ENCODE assay signal across 28 cellular contexts in the genomic region with DNA sequence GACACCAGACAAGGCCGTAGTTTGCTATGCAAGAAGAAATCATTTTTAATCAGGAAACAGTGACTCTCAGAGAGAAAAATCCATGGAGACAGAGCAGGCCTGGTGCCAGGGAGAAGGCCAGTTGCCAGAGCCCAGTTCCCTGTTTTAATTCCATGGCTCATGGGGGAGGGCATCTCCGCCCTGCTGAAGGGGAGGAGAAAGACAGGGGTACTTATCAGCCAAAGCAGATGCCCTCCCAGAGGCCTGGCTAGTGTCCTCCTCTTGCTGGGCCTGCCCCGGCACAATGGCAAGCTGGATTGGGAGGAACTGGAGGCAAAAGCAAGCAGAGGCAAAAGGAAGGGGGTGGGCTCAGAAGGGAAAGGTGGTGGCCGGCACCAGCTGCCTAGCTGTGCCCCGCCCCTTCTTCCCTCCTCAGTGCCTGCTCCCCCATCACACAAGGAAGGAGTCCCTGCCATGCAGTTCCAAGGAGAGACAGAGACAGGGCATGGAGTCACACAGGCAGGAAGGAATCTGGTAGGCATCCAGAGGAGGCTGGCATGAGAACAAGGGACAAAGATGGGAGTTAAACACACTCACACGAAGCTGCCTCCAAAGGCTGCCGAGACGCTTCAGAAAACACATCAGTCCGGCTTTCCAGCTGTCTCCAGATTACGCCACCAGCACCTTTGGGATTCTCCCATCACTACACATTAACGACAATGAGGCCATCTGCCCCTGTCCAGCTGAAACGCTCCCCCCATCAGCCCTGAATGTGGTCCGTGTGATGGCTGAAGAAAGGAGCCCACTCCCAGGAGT.
DNase-seq lines count a peak whose midpoint lies in the region; ATAC-seq and TF ChIP-seq lines count a peak whose summit lies in the region.
"Had no signal": no experiment of that assay in that cellular context is flagged by ENCODE, and none has a peak within 500 bp of the region (broad histone marks: within the 10 kb centered on the region; RNA-seq: fewer than 3 reads in every experiment).

No MANE protein-coding gene starts in this region.

- no peak for TF ChIP-seq POLR2A in uterus (IDR thresholded peaks at IDR 0.05)

- H3K79me2 ChIP-seq in PC-9 (ENCODE audit: low read depth): no peaks in the 10 kb centered on the region

- H3K36me3 ChIP-seq in left ventricle myocardium inferior: no peaks in the 10 kb centered on the region
- H3K36me3 ChIP-seq in uterus: no peaks in the 10 kb centered on the region
- no peaks in the 10 kb centered on the region for H3K36me3 ChIP-seq in PC-9 (ENCODE audit: low read depth)
- H3K36me3 ChIP-seq: Peyer's patch, prostate gland, transverse colon had no signal

- H3K27ac ChIP-seq in right cardiac atrium (ENCODE audit: low read length) (no peak overlapping the region), left ventricle myocardium inferior (replicated peaks) (no peak overlapping the region), uterus (peak overlapping the region; percentile 15 to 23), PC-9 (no peak overlapping the region)
- H3K27ac ChIP-seq: coronary artery, Peyer's patch, prostate gland, transverse colon had no signal

- no peaks in the 10 kb centered on the region; the same call in 1 of the 2 replicates for H4K20me1 ChIP-seq in PC-9 (ENCODE audit: insufficient read depth)

- CTCF ChIA-PET in PC-9 (lab: Charles Lee): no interaction called here

- H2AFZ ChIP-seq in PC-9: no peak overlapping the region

- H3K27me3 ChIP-seq in right cardiac atrium (ENCODE audit: control insufficient read depth, insufficient read depth) (no peaks in the 10 kb centered on the region), left ventricle myocardium inferior (ENCODE audit: low read depth) (peaks cover 7% of the 10 kb centered on the region), uterus (no peaks in the 10 kb centered on the region), PC-9 (ENCODE audit: insufficient read depth, low read depth) (peaks cover 58% of the 10 kb centered on the region)
- H3K27me3 ChIP-seq: Peyer's patch, transverse colon had no signal

- H3K4me1 ChIP-seq in right cardiac atrium (ENCODE audit: control insufficient read depth, insufficient read depth, low read length): peaks cover 1% of the 10 kb centered on the region
- peaks cover 33% of the 10 kb centered on the region for H3K4me1 ChIP-seq in left ventricle myocardium inferior
- no peaks in the 10 kb centered on the region for H3K4me1 ChIP-seq in uterus
- H3K4me1 ChIP-seq in PC-9 (replicated peaks; ENCODE audit: insufficient read depth): no peaks in the 10 kb centered on the region
- H3K4me1 ChIP-seq: Peyer's patch, prostate gland, transverse colon had no signal

- no peaks in the 10 kb centered on the region for H3K9me2 ChIP-seq in PC-9 (ENCODE audit: insufficient read depth)

- intact Hi-C loops in right cardiac atrium (cut with DNase I) (no loop called here), left ventricle myocardium inferior (cut with micrococcal nuclease) (no loop called here), uterus (cut with DNase I; ENCODE audit: low total_unique reads) (no loop called here), PC-9 (cut with micrococcal nuclease; ENCODE audit: unreplicated experiment) (no loop called here)

- DNase-seq in right cardiac atrium: peak in 2 of 3 donors; percentile 53 to 71
- no peak for DNase-seq in left ventricle myocardium inferior
- DNase-seq in mesenteric fat pad (ENCODE audit: low spot score): peak; percentile 81
- DNase-seq in uterus: peak; percentile 24 to 58
- DNase-seq in PC-9: no peak
- DNase-seq: activated CD4-positive, alpha-beta T cell treated with anti-CD3 and anti-CD28 coated beads for 48 hours; activated CD8-positive, alpha-beta memory T cell treated with anti-CD3 and anti-CD28 coated beads for 24 hours; activated T-cell treated with anti-CD3 and anti-CD28 coated beads for 4 hours; CD8-positive, alpha-beta memory T cell; effector memory CD4-positive, alpha-beta T cell; EL; H7; Karpas-422; left colon; NCI-H510A treated with DMSO at 0.1 percent for 48 hours; Peyer's patch; SHP77 treated with DMSO at 0.1 percent for 48 hours; stimulated activated CD4-positive, alpha-beta T cell treated with anti-CD3 and anti-CD28 coated beads, Interleukin-4, amount 100 ng/mL, for 1 hour; SW 1271; T-helper 9 cell; transverse colon had no signal

- H3K4me3 ChIP-seq in right cardiac atrium (ENCODE audit: low read length) (no peak overlapping the region), left ventricle myocardium inferior (no peak overlapping the region), uterus (no peak overlapping the region), PC-9 (no peak overlapping the region)
- H3K4me3 ChIP-seq: coronary artery, GM12878, Peyer's patch, prostate gland, transverse colon had no signal

- 58% methylated on average over 13 of the region's 13 CpGs for WGBS in right cardiac atrium

- TF ChIP-seq CTCF in left ventricle myocardium inferior (IDR thresholded peaks at IDR 0.05; ENCODE audit: borderline replicate concordance) (no peak), uterus (IDR thresholded peaks at IDR 0.05) (no peak), PC-9 (conservative IDR thresholded peaks at IDR 0.05) (no peak)

- H3F3A ChIP-seq in PC-9 (ENCODE audit: insufficient read depth, low read depth): no peaks in the 10 kb centered on the region

- H3K4me2 ChIP-seq in PC-9: no peak overlapping the region

- POLR2A ChIA-PET in PC-9 (lab: Charles Lee; ENCODE audit: unreplicated experiment): no interaction called here

- no TSS peak for BruUV-seq in PC-9 (replicated peaks; lab: Mats Ljungman, UMichigan)

- no peaks in the 10 kb centered on the region for H3K9me3 ChIP-seq in right cardiac atrium (ENCODE audit: control insufficient read depth, low read length)
- H3K9me3 ChIP-seq in left ventricle myocardium inferior (replicated peaks): no peaks in the 10 kb centered on the region
- no peaks in the 10 kb centered on the region for H3K9me3 ChIP-seq in uterus
- H3K9me3 ChIP-seq in PC-9 (ENCODE audit: insufficient read depth, low read depth): no peaks in the 10 kb centered on the region
- H3K9me3 ChIP-seq: Peyer's patch, prostate gland, transverse colon had no signal

- ATAC-seq in right cardiac atrium (peak in 1 of 2 donors; percentile 47), SK-N-SH treated with all-trans-retinoic acid at 6 μM for 48 hours (peak; percentile 30; the same call in 2 of the 3 replicates), HG03442 (IDR thresholded peaks at IDR 0.05; ENCODE audit: unreplicated experiment) (no peak), GM18873 (IDR thresholded peaks at IDR 0.05; ENCODE audit: low FRiP score, unreplicated experiment) (no peak)
- ATAC-seq: activated naive CD4-positive, alpha-beta T cell treated with anti-CD3 and anti-CD28 coated beads, Interleukin-2, amount 50 U/mL, for 72 hours; GM12878; left colon had no signal

TF ChIP-seq in SK-N-SH treated with all-trans-retinoic acid at 6 μM for 48 hours, 23 proteins besides CTCF, POLR2A, EP300 and RAD21 (continues in another document):
- TF ChIP-seq ISL1 (CRISPR knock-in tag; IDR thresholded peaks at IDR 0.05) (no peak), ZC3H10 (CRISPR knock-in tag; IDR thresholded peaks at IDR 0.05) (no peak), ZNF565 (CRISPR knock-in tag; conservative IDR thresholded peaks at IDR 0.05; ENCODE audit: low read depth) (no peak), ZNF8 (CRISPR knock-in tag; IDR thresholded peaks at IDR 0.05) (no peak), ARNTL (CRISPR knock-in tag; IDR thresholded peaks at IDR 0.05; ENCODE audit: borderline replicate concordance, low read depth) (no peak), PPARA (CRISPR knock-in tag; IDR thresholded peaks at IDR 0.05; ENCODE audit: borderline replicate concordance) (no peak), TOX (CRISPR knock-in tag; IDR thresholded peaks at IDR 0.05; ENCODE audit: borderline replicate concordance) (no peak), PATZ1 (CRISPR knock-in tag; IDR thresholded peaks at IDR 0.05; ENCODE audit: borderline replicate concordance) (no peak), TSHZ2 (CRISPR knock-in tag; IDR thresholded peaks at IDR 0.05) (no peak), GLIS3 (CRISPR knock-in tag; IDR thresholded peaks at IDR 0.05) (no peak), OSR1 (CRISPR knock-in tag; IDR thresholded peaks at IDR 0.05) (no peak)

Comparison
In these comparisons a context has a peak if more than half of its experiments do, and no peak if none do; other contexts are left out.
1. DNase-seq: peak in right cardiac atrium (2 of 3), mesenteric fat pad (single experiment) and uterus (2 of 2); none in left ventricle myocardium inferior (single experiment) and PC-9 (0 of 2).
2. H3K27ac ChIP-seq: peak in uterus (2 of 2); none in right cardiac atrium (single experiment), left ventricle myocardium inferior (single experiment) and PC-9 (single experiment).